ENCODE assay signal across 1 cellular context in the genomic region with DNA sequence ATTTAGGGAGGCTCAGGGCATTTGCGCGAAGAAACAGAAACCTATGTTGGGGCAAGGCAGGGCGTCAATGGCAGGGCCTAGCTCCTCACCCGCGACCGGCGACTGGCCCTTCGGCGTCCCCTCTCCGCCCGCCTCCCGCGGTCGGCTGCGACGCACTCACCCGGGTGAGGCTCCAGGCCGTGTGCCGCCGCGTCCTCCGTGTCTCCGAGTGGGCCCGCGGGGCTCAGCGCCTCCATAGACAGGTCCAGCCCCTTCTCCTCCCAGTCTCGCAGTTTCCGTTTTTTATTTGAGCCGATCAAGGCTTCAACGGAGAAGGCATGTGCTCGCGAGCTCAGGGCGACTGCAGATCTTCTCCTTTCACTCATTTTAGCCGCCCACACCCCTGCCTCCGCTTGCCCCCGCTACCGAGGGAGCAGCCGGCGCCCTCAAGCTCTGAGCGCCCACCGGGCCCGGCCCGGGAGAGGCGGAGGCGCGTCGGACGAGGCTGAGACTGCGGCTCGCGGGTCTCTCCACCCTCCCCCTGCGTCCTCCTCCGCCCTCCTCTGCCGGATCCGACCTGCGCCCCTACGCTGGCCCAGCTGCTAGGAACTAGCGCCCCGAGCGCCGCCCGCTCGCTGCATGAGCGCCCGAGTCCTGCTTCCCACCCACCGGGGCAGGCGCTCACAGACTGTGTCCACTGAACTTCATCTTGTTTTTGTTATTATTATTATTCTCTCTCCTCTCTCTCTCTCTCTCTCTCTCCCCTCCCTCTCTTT.
TF ChIP-seq lines count a peak whose summit lies in the region.

No MANE protein-coding gene starts in this region.

TF ChIP-seq in GM23338, 12 proteins besides CTCF, POLR2A, EP300 and RAD21:
- TF ChIP-seq, protein P1, sequence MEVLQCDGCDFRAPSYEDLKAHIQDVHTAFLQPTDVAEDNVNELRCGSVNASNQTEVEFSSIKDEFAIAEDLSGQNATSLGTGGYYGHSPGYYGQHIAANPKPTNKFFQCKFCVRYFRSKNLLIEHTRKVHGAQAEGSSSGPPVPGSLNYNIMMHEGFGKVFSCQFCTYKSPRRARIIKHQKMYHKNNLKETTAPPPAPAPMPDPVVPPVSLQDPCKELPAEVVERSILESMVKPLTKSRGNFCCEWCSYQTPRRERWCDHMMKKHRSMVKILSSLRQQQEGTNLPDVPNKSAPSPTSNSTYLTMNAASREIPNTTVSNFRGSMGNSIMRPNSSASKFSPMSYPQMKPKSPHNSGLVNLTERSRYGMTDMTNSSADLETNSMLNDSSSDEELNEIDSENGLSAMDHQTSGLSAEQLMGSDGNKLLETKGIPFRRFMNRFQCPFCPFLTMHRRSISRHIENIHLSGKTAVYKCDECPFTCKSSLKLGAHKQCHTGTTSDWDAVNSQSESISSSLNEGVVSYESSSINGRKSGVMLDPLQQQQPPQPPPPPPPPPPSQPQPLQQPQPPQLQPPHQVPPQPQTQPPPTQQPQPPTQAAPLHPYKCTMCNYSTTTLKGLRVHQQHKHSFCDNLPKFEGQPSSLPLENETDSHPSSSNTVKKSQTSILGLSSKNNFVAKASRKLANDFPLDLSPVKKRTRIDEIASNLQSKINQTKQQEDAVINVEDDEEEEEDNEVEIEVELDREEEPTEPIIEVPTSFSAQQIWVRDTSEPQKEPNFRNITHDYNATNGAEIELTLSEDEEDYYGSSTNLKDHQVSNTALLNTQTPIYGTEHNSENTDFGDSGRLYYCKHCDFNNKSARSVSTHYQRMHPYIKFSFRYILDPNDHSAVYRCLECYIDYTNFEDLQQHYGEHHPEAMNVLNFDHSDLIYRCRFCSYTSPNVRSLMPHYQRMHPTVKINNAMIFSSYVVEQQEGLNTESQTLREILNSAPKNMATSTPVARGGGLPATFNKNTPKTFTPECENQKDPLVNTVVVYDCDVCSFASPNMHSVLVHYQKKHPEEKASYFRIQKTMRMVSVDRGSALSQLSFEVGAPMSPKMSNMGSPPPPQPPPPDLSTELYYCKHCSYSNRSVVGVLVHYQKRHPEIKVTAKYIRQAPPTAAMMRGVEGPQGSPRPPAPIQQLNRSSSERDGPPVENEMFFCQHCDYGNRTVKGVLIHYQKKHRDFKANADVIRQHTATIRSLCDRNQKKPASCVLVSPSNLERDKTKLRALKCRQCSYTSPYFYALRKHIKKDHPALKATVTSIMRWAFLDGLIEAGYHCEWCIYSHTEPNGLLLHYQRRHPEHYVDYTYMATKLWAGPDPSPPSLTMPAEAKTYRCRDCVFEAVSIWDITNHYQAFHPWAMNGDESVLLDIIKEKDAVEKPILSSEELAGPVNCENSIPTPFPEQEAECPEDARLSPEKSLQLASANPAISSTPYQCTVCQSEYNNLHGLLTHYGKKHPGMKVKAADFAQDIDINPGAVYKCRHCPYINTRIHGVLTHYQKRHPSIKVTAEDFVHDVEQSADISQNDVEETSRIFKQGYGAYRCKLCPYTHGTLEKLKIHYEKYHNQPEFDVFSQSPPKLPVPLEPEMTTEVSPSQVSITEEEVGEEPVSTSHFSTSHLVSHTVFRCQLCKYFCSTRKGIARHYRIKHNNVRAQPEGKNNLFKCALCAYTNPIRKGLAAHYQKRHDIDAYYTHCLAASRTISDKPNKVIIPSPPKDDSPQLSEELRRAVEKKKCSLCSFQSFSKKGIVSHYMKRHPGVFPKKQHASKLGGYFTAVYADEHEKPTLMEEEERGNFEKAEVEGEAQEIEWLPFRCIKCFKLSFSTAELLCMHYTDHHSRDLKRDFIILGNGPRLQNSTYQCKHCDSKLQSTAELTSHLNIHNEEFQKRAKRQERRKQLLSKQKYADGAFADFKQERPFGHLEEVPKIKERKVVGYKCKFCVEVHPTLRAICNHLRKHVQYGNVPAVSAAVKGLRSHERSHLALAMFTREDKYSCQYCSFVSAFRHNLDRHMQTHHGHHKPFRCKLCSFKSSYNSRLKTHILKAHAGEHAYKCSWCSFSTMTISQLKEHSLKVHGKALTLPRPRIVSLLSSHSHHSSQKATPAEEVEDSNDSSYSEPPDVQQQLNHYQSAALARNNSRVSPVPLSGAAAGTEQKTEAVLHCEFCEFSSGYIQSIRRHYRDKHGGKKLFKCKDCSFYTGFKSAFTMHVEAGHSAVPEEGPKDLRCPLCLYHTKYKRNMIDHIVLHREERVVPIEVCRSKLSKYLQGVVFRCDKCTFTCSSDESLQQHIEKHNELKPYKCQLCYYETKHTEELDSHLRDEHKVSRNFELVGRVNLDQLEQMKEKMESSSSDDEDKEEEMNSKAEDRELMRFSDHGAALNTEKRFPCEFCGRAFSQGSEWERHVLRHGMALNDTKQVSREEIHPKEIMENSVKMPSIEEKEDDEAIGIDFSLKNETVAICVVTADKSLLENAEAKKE (CRISPR knock-in tag; IDR thresholded peaks at IDR 0.05) = no peak
- TF ChIP-seq EZH2 (IDR thresholded peaks at IDR 0.05; ENCODE audit: low read depth, unreplicated experiment) (peak; percentile 90), EZH2phosphoT487 (IDR thresholded peaks at IDR 0.05; ENCODE audit: unreplicated experiment) (peak; percentile 79)
